Comparison of ENCODE assay signal across 8 cellular contexts in the genomic region with DNA sequence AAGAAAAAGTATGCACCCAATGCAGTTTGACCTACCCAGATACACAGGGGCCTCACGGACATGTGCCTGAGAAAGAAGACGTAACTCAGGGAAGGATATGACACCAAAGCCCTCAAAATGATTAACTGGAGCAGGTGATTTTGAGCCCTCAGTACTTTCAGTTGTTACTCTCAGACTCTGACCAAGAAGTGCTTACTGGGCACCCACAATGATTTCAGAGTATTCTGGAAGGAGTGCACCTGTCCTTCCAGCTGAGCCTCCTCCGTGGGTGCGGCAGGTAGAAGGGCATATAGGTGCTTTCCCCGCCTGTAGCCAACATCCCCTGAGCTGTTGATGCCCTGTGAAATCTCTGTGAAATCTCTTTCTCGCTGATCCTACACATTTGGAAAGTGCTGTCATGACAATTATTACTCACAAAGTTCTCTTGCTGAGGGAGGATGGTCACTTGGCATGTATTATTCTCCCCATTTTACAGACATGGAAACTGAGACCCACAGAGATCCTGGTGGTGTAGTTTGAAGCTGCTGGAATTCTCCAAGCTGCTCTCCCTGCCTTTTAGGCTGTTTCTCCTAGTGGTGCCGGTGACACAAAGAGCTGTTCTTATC.
DNase-seq lines count a peak whose midpoint lies in the region; ATAC-seq and TF ChIP-seq lines count a peak whose summit lies in the region.
"Had no signal": no experiment of that assay in that cellular context is flagged by ENCODE, and none has a peak within 500 bp of the region (broad histone marks: within the 10 kb centered on the region; RNA-seq: fewer than 3 reads in every experiment).

No MANE protein-coding gene starts in this region.

- peaks cover 0 to 42% (median 15%) of the 10 kb centered on the region in 12 donors for H3K4me1 ChIP-seq in heart left ventricle

- no peaks in the 10 kb centered on the region for H3K9me3 ChIP-seq in heart left ventricle

- H3K4me3 Mint-ChIP-seq in stimulated activated effector memory CD8-positive, alpha-beta T cell treated with anti-CD3 and anti-CD28 coated beads, Interleukin-12 subunit alpha, Interleukin-12 subunit beta, amount 100 ng/mL, for 72 hours = peak overlapping the region; percentile 72

- peaks cover 0 to 5% (median 0%) of the 10 kb centered on the region in 9 donors for H3K27me3 ChIP-seq in heart left ventricle

- TF ChIP-seq POLR2A in heart left ventricle (IDR thresholded peaks at IDR 0.05) = no peak

- WGBS in heart left ventricle, 4 donors = 82 to 94% (median 89%) methylated on average over 7 of the region's 7 CpGs

- H3K4me1 Mint-ChIP-seq in stimulated activated effector memory CD8-positive, alpha-beta T cell treated with anti-CD3 and anti-CD28 coated beads, Interleukin-12 subunit alpha, Interleukin-12 subunit beta, amount 100 ng/mL, for 72 hours = peaks cover 47% of the 10 kb centered on the region

- no peaks in the 10 kb centered on the region for H3K36me3 ChIP-seq in heart left ventricle

- peak overlapping the region; percentile 85 for H3K27ac Mint-ChIP-seq in stimulated activated effector memory CD8-positive, alpha-beta T cell treated with anti-CD3 and anti-CD28 coated beads, Interleukin-12 subunit alpha, Interleukin-12 subunit beta, amount 100 ng/mL, for 72 hours

- H3K27ac ChIP-seq in heart left ventricle = no peak overlapping the region

- peak; percentile 77 for DNase-seq in activated CD8-positive, alpha-beta memory T cell treated with anti-CD3 and anti-CD28 coated beads, Interleukin-2, amount 50 U/mL, for 48 hours
- peak in 1 of 2 donors; percentile 80 for DNase-seq in stimulated activated effector memory CD8-positive, alpha-beta T cell treated with anti-CD3 and anti-CD28 coated beads, Interleukin-12 subunit alpha, Interleukin-12 subunit beta, amount 100 ng/mL, for 72 hours (ENCODE audit: low spot score in 2 of 2)
- DNase-seq in SKM-1 (lab: John Stamatoyannopoulos, UW; ENCODE audit: unreplicated experiment) (no peak), superior temporal gyrus (ENCODE audit: extremely low spot score) (no peak), heart left ventricle (no peak)

- H3K9me3 Mint-ChIP-seq in stimulated activated effector memory CD8-positive, alpha-beta T cell treated with anti-CD3 and anti-CD28 coated beads, Interleukin-12 subunit alpha, Interleukin-12 subunit beta, amount 100 ng/mL, for 72 hours = no peaks in the 10 kb centered on the region

- H3K4me3 ChIP-seq in heart left ventricle = no peak overlapping the region
- H3K4me3 ChIP-seq: skin epidermis had no signal

- TF ChIP-seq CTCF in heart left ventricle (IDR thresholded peaks at IDR 0.05) = no peak

- intact Hi-C loops in heart left ventricle (cut with DNase I) = no loop called here

- ATAC-seq in GM19372 (IDR thresholded peaks at IDR 0.05; ENCODE audit: low read depth, unreplicated experiment) (peak; percentile 76), HG03025 (IDR thresholded peaks at IDR 0.05; ENCODE audit: low FRiP score, unreplicated experiment) (peak; percentile 68), heart left ventricle (no peak)
- peak; percentile 92 for ATAC-seq in stimulated activated effector memory CD8-positive, alpha-beta T cell treated with anti-CD3 and anti-CD28 coated beads, Interleukin-12 subunit alpha, Interleukin-12 subunit beta, amount 100 ng/mL, for 72 hours

- H3K36me3 Mint-ChIP-seq in stimulated activated effector memory CD8-positive, alpha-beta T cell treated with anti-CD3 and anti-CD28 coated beads, Interleukin-12 subunit alpha, Interleukin-12 subunit beta, amount 100 ng/mL, for 72 hours = no peaks in the 10 kb centered on the region

Comparison
In these comparisons a context has a peak if more than half of its experiments do, and no peak if none do; other contexts are left out.
1. ATAC-seq: peak in GM19372 (single experiment), HG03025 (single experiment) and stimulated activated effector memory CD8-positive, alpha-beta T cell treated with anti-CD3 and anti-CD28 coated beads, Interleukin-12 subunit alpha, Interleukin-12 subunit beta, amount 100 ng/mL, for 72 hours (single experiment); none in heart left ventricle (0 of 4).